In genomic region chr9:136122425-136123383, GRCh38 we compare ENCODE assay signal across 1 cellular context.
TF ChIP-seq lines count a peak whose summit lies in the region.

No MANE protein-coding gene starts in this region.

TF ChIP-seq in K562, 482 proteins besides CTCF, POLR2A, EP300 and RAD21 (continued from another document and continues in another):
- TF ChIP-seq HCFC1 (IDR thresholded peaks at IDR 0.05; ENCODE audit: low read depth, low read length), result peak; percentile 35; the same call in 1 of the 2 replicates
- no peak for TF ChIP-seq FOXJ3 (CRISPR knock-in tag; IDR thresholded peaks at IDR 0.05)
- 0 out of 2 replicates have a peak, but pooled peaks have one; percentile 9 for TF ChIP-seq CXXC5 (CRISPR knock-in tag; IDR thresholded peaks at IDR 0.05)
- no peak for TF ChIP-seq FOXO4 (CRISPR knock-in tag; IDR thresholded peaks at IDR 0.05)
- no peak for TF ChIP-seq OTX1 (CRISPR knock-in tag; IDR thresholded peaks at IDR 0.05)
- no peak for TF ChIP-seq ESRRA (IDR thresholded peaks at IDR 0.05; ENCODE audit: borderline replicate concordance, low read depth)
- no peak for TF ChIP-seq FUS (optimal IDR thresholded peaks at IDR 0.05; ENCODE audit: low read depth, low read length)
- no peak for TF ChIP-seq SMARCE1 (IDR thresholded peaks at IDR 0.05)
- TF ChIP-seq BHLHE40 (IDR thresholded peaks at IDR 0.05; ENCODE audit: low read length), result peak; percentile 5; the same call in 1 of the 2 replicates
- no peak for TF ChIP-seq HSF4 (CRISPR knock-in tag; IDR thresholded peaks at IDR 0.05; ENCODE audit: borderline replicate concordance)
- TF ChIP-seq ZNF384 (IDR thresholded peaks at IDR 0.05; ENCODE audit: low read depth, low read length), result peak; percentile 8; the same call in 1 of the 2 replicates
- TF ChIP-seq SAFB2 (IDR thresholded peaks at IDR 0.05; ENCODE audit: borderline replicate concordance, low read depth, low read length, severe bottlenecking), result no peak
- TF ChIP-seq XRCC5 (IDR thresholded peaks at IDR 0.05; ENCODE audit: low read depth, low read length), result peak; percentile 76; the same call in 1 of the 2 replicates
- no peak for TF ChIP-seq NFE2 (IDR thresholded peaks at IDR 0.05; ENCODE audit: low read depth)
- peak; percentile 56 for TF ChIP-seq CREM (IDR thresholded peaks at IDR 0.05; ENCODE audit: low read depth)
- TF ChIP-seq GATAD2A (IDR thresholded peaks at IDR 0.05), result no peak
- no peak for TF ChIP-seq TRIM25 (IDR thresholded peaks at IDR 0.05; ENCODE audit: borderline replicate concordance)
- TF ChIP-seq E2F3 (CRISPR knock-in tag; IDR thresholded peaks at IDR 0.05), result no peak
- 0 out of 2 replicates have a peak, but pooled peaks have one; percentile 18 for TF ChIP-seq ETS1 (conservative IDR thresholded peaks at IDR 0.05; ENCODE audit: control insufficient read depth, low read depth, low read length)
- no peak for TF ChIP-seq ZNF639 (CRISPR knock-in tag; conservative IDR thresholded peaks at IDR 0.05 in 1 of 2, IDR thresholded peaks at IDR 0.05 in 1 of 2)
- no peak for TF ChIP-seq ELF1 (tag; IDR thresholded peaks at IDR 0.05)
- no peak for TF ChIP-seq ZNF395 (CRISPR knock-in tag; IDR thresholded peaks at IDR 0.05)
- no peak for TF ChIP-seq DNMT1 (IDR thresholded peaks at IDR 0.05)
- no peak for TF ChIP-seq GATA2 (CRISPR knock-in tag; IDR thresholded peaks at IDR 0.05)
- TF ChIP-seq CBX1 (IDR thresholded peaks at IDR 0.05; ENCODE audit: low read depth), result no peak
- no peak for TF ChIP-seq MITF (IDR thresholded peaks at IDR 0.05)
- TF ChIP-seq ATF3 (IDR thresholded peaks at IDR 0.05), result no peak
- no peak for TF ChIP-seq ATF3 (CRISPR knock-in tag; conservative IDR thresholded peaks at IDR 0.05)
- no peak for TF ChIP-seq TRIM24 (IDR thresholded peaks at IDR 0.05)
- peak; percentile 24; the same call in 1 of the 2 replicates for TF ChIP-seq ZNF24 (IDR thresholded peaks at IDR 0.05)
- no peak for TF ChIP-seq ZBTB1 (CRISPR knock-in tag; IDR thresholded peaks at IDR 0.05; ENCODE audit: borderline replicate concordance, low read depth)
- TF ChIP-seq RB1 (IDR thresholded peaks at IDR 0.05; ENCODE audit: low read depth), result peak; percentile 92
- TF ChIP-seq RUNX1 (IDR thresholded peaks at IDR 0.05; ENCODE audit: low read depth), result peak; percentile 12; the same call in 1 of the 2 replicates
- no peak for TF ChIP-seq BDP1 (IDR thresholded peaks at IDR 0.05; ENCODE audit: insufficient read depth, insufficient read length)
- peak; percentile 80; the same call in 1 of the 2 replicates for TF ChIP-seq HDGF (IDR thresholded peaks at IDR 0.05)
- TF ChIP-seq NONO (IDR thresholded peaks at IDR 0.05; ENCODE audit: low read depth in 2 of 2, low read length in 1 of 2), result peak in 1 of 2 experiments; percentile 57; a peak in 1 of 4 replicates
- TF ChIP-seq ZNF354B (CRISPR knock-in tag; IDR thresholded peaks at IDR 0.05), result no peak
- no peak for TF ChIP-seq ZNF668 (CRISPR knock-in tag; IDR thresholded peaks at IDR 0.05)
- TF ChIP-seq PBX2 (CRISPR knock-in tag; IDR thresholded peaks at IDR 0.05; ENCODE audit: low read depth), result no peak
- TF ChIP-seq PBX2 (tag; conservative IDR thresholded peaks at IDR 0.05; ENCODE audit: low read depth), result no peak
- no peak for TF ChIP-seq HMGXB4 (CRISPR knock-in tag; IDR thresholded peaks at IDR 0.05)
- no peak for TF ChIP-seq KLF13 (tag; IDR thresholded peaks at IDR 0.05; ENCODE audit: borderline replicate concordance, low read depth)
- no peak for TF ChIP-seq RBM22 (IDR thresholded peaks at IDR 0.05; ENCODE audit: low read depth, low read length, poor library complexity, severe bottlenecking)
- TF ChIP-seq THRAP3 (IDR thresholded peaks at IDR 0.05; ENCODE audit: borderline replicate concordance), result no peak
- no peak for TF ChIP-seq UBTF (IDR thresholded peaks at IDR 0.05; ENCODE audit: borderline replicate concordance in 1 of 2, low read depth in 2 of 2, low read length in 2 of 2)
- TF ChIP-seq L3MBTL2 (IDR thresholded peaks at IDR 0.05), result peak; percentile 55
- TF ChIP-seq DEAF1 (CRISPR knock-in tag; IDR thresholded peaks at IDR 0.05), result peak; percentile 95
- TF ChIP-seq FOSL1 (tag; conservative IDR thresholded peaks at IDR 0.05), result no peak
- TF ChIP-seq LARP7 (IDR thresholded peaks at IDR 0.05), result no peak
- TF ChIP-seq MBD2 (IDR thresholded peaks at IDR 0.05; ENCODE audit: borderline replicate concordance, low read depth), result no peak
